In the genomic region with DNA sequence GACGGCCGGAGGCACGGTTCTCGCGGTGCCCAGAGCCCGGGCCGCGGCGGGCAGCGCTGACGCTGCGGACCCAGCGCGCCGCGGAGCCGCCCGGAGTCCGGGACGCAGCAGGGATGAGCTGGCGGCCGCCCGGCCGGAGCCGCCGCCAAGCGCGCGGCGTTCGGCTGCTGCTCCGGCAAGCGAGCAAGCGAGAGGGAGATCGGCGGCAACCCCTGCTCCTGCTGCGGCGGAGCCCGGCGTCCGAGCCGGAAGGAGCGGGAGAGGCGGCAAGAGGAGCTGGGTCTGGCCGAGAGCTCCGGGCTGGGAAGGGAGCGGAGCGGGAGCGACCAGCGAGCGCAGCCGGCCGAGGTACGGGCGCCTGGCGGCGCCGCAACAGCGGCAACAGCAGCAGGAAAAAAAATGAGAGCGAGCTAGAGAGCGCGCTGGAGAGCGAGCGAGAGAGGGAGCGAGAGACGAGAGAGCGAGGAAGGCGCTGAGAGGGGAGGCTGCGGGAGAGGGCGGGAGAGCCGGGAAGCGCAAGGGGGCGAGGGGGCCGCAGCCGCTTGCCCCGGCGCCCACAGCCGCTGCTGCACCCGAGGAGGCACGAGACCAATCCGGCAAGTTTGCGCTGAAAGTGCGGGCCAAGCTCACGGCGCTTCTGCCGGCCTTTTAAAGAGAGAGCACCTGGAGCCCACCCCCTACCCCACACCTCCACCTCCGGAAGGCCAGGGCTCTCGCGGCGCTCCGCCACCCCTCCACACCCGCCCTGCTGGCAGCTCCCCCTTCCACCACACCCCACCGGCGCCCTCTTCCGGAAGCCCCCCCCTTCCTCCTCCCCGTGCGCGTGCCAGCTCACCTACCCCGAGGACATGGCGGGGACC, we compare ENCODE assay signal across 8 cellular contexts. TPM values are rescaled to one million over a fixed set of nuclear protein-coding genes. Genes with fewer than 3 reads are reported as not detected.
DNase-seq lines count a peak whose midpoint lies in the region; ATAC-seq lines count a peak whose summit lies in the region.

No MANE protein-coding gene starts in this region.

- ATAC-seq in central memory CD8-positive, alpha-beta T cell (replicated peaks; ENCODE audit: extremely low read depth, poor library complexity, severe bottlenecking) = peak; percentile 57
- ATAC-seq in left lobe of liver (peak; percentile 72), HG03520 (IDR thresholded peaks at IDR 0.05; ENCODE audit: unreplicated experiment) (no peak), GM18861 (IDR thresholded peaks at IDR 0.05; ENCODE audit: unreplicated experiment) (no peak)
- peak; percentile 29 for ATAC-seq in stimulated activated naive CD8-positive, alpha-beta T cell treated with anti-CD3 and anti-CD28 coated beads, Interleukin-15, Interleukin-2, amounts not matched to agents 100 U/mL and 50 U/mL, for 24 hours

- H3K36me3 Mint-ChIP-seq in central memory CD8-positive, alpha-beta T cell (ENCODE audit: insufficient read depth) = peaks cover 4% of the 10 kb centered on the region

- H3K27me3 Mint-ChIP-seq in central memory CD8-positive, alpha-beta T cell = peaks cover 68% of the 10 kb centered on the region

- peak; percentile 23 to 26 for DNase-seq in activated CD4-positive, alpha-beta T cell treated with anti-CD3 and anti-CD28 coated beads for 4 hours
- no peak for DNase-seq in activated CD4-positive, alpha-beta T cell treated with anti-CD3 and anti-CD28 coated beads for 1 hour
- DNase-seq in SJSA1 (ENCODE audit: low read depth in 1 of 2, low spot score in 2 of 2) = peak in 1 of 2 experiments; percentile 37
- no peak for DNase-seq in central memory CD8-positive, alpha-beta T cell (ENCODE audit: low spot score in 2 of 2)
- DNase-seq in left lobe of liver (ENCODE audit: low spot score) = no peak
- DNase-seq in stimulated activated naive CD8-positive, alpha-beta T cell treated with anti-CD3 and anti-CD28 coated beads, Interleukin-15, Interleukin-2, amounts not matched to agents 100 U/mL and 50 U/mL, for 24 hours = peak; percentile 27

- H3K4me3 Mint-ChIP-seq in central memory CD8-positive, alpha-beta T cell = peak overlapping the region; percentile 76

- H3K27ac ChIP-seq in SJSA1 = no peak overlapping the region

- H3K27me3 ChIP-seq in SJSA1 (replicated peaks) = peaks cover 57% of the 10 kb centered on the region

- no peaks in the 10 kb centered on the region for H3K36me3 ChIP-seq in SJSA1

- no peaks in the 10 kb centered on the region for H3K9me3 ChIP-seq in SJSA1 (replicated peaks)

- H3K4me1 Mint-ChIP-seq in central memory CD8-positive, alpha-beta T cell = peaks cover 14% of the 10 kb centered on the region

- peak overlapping the region; percentile 20 for H3K4me3 ChIP-seq in SJSA1

- no peaks in the 10 kb centered on the region for H3K9me3 Mint-ChIP-seq in central memory CD8-positive, alpha-beta T cell

- peaks cover 22% of the 10 kb centered on the region for H3K4me1 ChIP-seq in SJSA1 (replicated peaks)

- no peak overlapping the region for H3K27ac Mint-ChIP-seq in central memory CD8-positive, alpha-beta T cell (ENCODE audit: low read depth)

RNA-seq across cellular contexts. Expression of gene GRM4, which starts 0.5 kb away (rescaled TPM):
- total RNA-seq in SJSA1 (2014; rRNA removed; shearing (Covaris generic)) = not detected in 2 replicates
- total RNA-seq in left lobe of liver = not detected

Comparison
In these comparisons a context has a peak if more than half of its experiments do, and no peak if none do; other contexts are left out.
1. DNase-seq: peak in activated CD4-positive, alpha-beta T cell treated with anti-CD3 and anti-CD28 coated beads for 4 hours (2 of 2) and stimulated activated naive CD8-positive, alpha-beta T cell treated with anti-CD3 and anti-CD28 coated beads, Interleukin-15, Interleukin-2, amounts not matched to agents 100 U/mL and 50 U/mL, for 24 hours (single experiment); none in activated CD4-positive, alpha-beta T cell treated with anti-CD3 and anti-CD28 coated beads for 1 hour (single experiment), central memory CD8-positive, alpha-beta T cell (0 of 2) and left lobe of liver (single experiment).
2. ATAC-seq: peak in central memory CD8-positive, alpha-beta T cell (single experiment), left lobe of liver (single experiment) and stimulated activated naive CD8-positive, alpha-beta T cell treated with anti-CD3 and anti-CD28 coated beads, Interleukin-15, Interleukin-2, amounts not matched to agents 100 U/mL and 50 U/mL, for 24 hours (single experiment); none in HG03520 (single experiment) and GM18861 (single experiment).